19 cellular contexts compared by ENCODE assay signal in the genomic region with DNA sequence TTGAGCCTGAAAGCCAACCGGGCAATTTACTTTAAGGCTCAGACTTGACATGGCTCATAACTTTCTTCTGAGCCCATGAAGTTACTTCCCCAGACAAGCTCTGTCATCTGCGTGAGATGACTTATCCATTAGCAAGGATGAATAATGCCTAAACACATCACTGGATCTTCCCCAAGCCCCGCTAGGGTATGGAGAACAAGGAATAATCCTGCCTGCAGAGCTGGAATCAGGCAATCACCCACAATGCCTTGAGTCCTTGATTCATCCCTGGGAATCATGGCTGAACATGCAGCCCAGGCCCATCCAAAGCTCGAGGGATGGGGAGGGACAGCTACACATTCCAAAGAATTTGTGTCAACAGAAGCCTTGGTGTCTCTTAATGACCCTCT.
A peak's percentile ranks its signal among the peaks of the same experiment; 100 is the strongest.
DNase-seq lines count a peak whose midpoint lies in the region; FAIRE-seq and TF ChIP-seq lines count a peak whose summit lies in the region.
"Had no signal": no experiment of that assay in that cellular context is flagged by ENCODE, and none has a peak within 500 bp of the region (broad histone marks: within the 10 kb centered on the region; RNA-seq: fewer than 3 reads in every experiment).

No MANE protein-coding gene starts in this region.

- H3K4me1 ChIP-seq in Karpas-422 (ENCODE audit: low read length) (no peaks in the 10 kb centered on the region), Peyer's patch (no peaks in the 10 kb centered on the region)
- H3K4me1 ChIP-seq: BE2C, body of pancreas had no signal

- no peaks in the 10 kb centered on the region for H3K79me2 ChIP-seq in Karpas-422 (ENCODE audit: low read length)

- TF ChIP-seq CTCF in AG09309 (IDR thresholded peaks at IDR 0.05; ENCODE audit: control insufficient read depth, insufficient read depth, low read depth, low read length, missing control alignments) (no peak), bronchial epithelial cell (IDR thresholded peaks at IDR 0.05; ENCODE audit: insufficient read depth, low read length, severe bottlenecking) (no peak), Peyer's patch (IDR thresholded peaks at IDR 0.05) (no peak)

- H3K27ac ChIP-seq in Karpas-422 (ENCODE audit: low read length) (no peak overlapping the region), Peyer's patch (peak overlapping the region in 1 of 4 donors; percentile 10)
- H3K27ac ChIP-seq: body of pancreas, SK-N-MC had no signal

- H3K9ac ChIP-seq in Karpas-422 (ENCODE audit: low read length), result no peak overlapping the region

- H3K9me2 ChIP-seq in Karpas-422 (replicated peaks; ENCODE audit: insufficient read depth, low read length), result no peaks in the 10 kb centered on the region

- H3K36me3 ChIP-seq in bronchial epithelial cell (ENCODE audit: control insufficient read depth, insufficient read depth, low read length) (no peaks in the 10 kb centered on the region), Karpas-422 (ENCODE audit: insufficient read depth, low read length) (no peaks in the 10 kb centered on the region), Peyer's patch (no peaks in the 10 kb centered on the region)
- H3K36me3 ChIP-seq: BE2C had no signal

- no peaks in the 10 kb centered on the region for H4K20me1 ChIP-seq in Karpas-422 (ENCODE audit: insufficient read depth, low read depth, low read length)

- H2AFZ ChIP-seq in Karpas-422 (ENCODE audit: low read length), result no peak overlapping the region

- no peak for TF ChIP-seq POLR2A in H54 (IDR thresholded peaks at IDR 0.05; ENCODE audit: low read depth, low read length)
- no peak for TF ChIP-seq POLR2A in Peyer's patch (IDR thresholded peaks at IDR 0.05)

- H3K27me3 ChIP-seq in bronchial epithelial cell (ENCODE audit: control insufficient read depth, insufficient read depth, low read length) (no peaks in the 10 kb centered on the region), Karpas-422 (ENCODE audit: low read length) (no peaks in the 10 kb centered on the region), Peyer's patch (no peaks in the 10 kb centered on the region)
- H3K27me3 ChIP-seq: BE2C, body of pancreas had no signal

- peak; percentile 49 for DNase-seq in AG09309 (ENCODE audit: low read depth)
- DNase-seq in HS-27A (ENCODE audit: low read depth), result peak; percentile 14
- peak; percentile 100 for DNase-seq in bronchial epithelial cell (ENCODE audit: low read depth)
- peak; percentile 65 for DNase-seq in mesenteric fat pad (ENCODE audit: low spot score)
- no peak for DNase-seq in Karpas-422
- DNase-seq in H54 (ENCODE audit: insufficient read length, low spot score), result no peak
- no peak for DNase-seq in NCI-H187 (lab: John Stamatoyannopoulos, UW)
- DNase-seq in Peyer's patch, result no peak
- DNase-seq: activated CD8-positive, alpha-beta memory T cell treated with anti-CD3 and anti-CD28 coated beads, Interleukin-2, amount 10 ng/mL, durations not matched to agents 7 days and 5 days; activated naive CD4-positive, alpha-beta T cell treated with Interleukin-2 at 50 U/mL for 16 hours; BE2C; body of pancreas; hippocampal formation; NCI-H1092 treated with DMSO at 0.1 percent for 48 hours; nucleus accumbens; trophoblast cell had no signal

- no peaks in the 10 kb centered on the region for H3K9me3 ChIP-seq in Karpas-422 (ENCODE audit: low read length)
- no peaks in the 10 kb centered on the region for H3K9me3 ChIP-seq in Peyer's patch
- H3K9me3 ChIP-seq: BE2C, body of pancreas had no signal

- H3K4me3 ChIP-seq in AG09309 (ENCODE audit: control insufficient read depth, low read depth, low read length) (no peak overlapping the region), bronchial epithelial cell (ENCODE audit: low read depth, low read length) (no peak overlapping the region), Karpas-422 (ENCODE audit: low read length) (no peak overlapping the region), Peyer's patch (no peak overlapping the region)
- H3K4me3 ChIP-seq: body of pancreas, SK-N-MC had no signal

- peak; percentile 99 for FAIRE-seq in bronchial epithelial cell (lab: Jason Lieb, UNC)
- no peak for FAIRE-seq in H54 (lab: Jason Lieb, UNC)
- FAIRE-seq: GM12891, HepG2 had no signal

- no peak overlapping the region for H3K4me2 ChIP-seq in Karpas-422 (ENCODE audit: low read depth, low read length, poor library complexity, severe bottlenecking)

Comparison
In these comparisons a context has a peak if more than half of its experiments do, and no peak if none do; other contexts are left out.
1. DNase-seq: peak in AG09309 (single experiment), HS-27A (single experiment), bronchial epithelial cell (single experiment) and mesenteric fat pad (single experiment); none in Karpas-422 (single experiment), H54 (single experiment), NCI-H187 (0 of 2) and Peyer's patch (0 of 3).